In the genomic region with DNA sequence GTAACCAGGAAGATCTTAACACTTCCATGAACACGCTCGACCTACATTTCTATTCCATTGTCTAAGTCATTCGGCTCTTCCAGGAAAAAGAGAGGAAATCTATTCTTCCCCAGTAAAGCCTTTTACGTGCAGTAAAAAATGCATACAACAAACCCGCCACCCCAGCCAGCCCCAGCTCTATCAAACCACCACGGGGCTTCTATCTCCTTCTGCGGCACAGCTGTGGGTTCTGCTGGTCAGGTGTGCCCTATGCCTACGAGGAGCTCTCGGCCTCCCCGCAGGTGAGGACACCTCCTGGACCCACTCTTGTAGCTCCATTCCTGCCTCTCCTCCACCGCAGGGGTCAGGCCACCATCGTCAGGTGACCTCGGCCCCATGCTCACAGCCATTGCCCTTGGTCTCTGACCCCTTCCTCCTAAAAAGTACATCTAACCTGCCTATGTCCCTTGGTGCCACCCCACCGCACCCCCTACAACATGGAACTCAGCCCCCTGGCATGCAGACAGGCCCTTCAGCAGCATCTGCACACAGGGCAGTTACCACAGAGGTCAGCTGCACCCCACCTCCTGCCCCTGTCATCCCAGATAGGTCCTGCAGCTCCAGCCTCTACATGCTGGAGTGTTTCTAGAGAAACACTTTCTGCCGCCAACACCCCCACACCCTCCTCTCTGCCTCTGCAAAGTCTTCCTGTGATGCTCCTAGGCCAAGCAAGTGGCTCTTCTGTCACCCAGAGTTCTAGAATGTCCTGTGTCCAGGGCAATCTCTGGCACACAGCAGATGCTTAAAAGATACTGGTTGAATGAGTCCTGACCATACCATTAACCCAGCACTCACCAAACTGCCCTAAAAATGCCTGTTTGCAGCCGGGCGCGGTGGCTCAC, we compare ENCODE assay signal across 15 cellular contexts. TPM values are rescaled to one million over a fixed set of nuclear protein-coding genes. Genes with fewer than 3 reads are reported as not detected.
DNase-seq lines count a peak whose midpoint lies in the region; ATAC-seq lines count a peak whose summit lies in the region.
"Had no signal": no experiment of that assay in that cellular context is flagged by ENCODE, and none has a peak within 500 bp of the region (broad histone marks: within the 10 kb centered on the region; RNA-seq: fewer than 3 reads in every experiment).

No MANE protein-coding gene starts in this region.

- ATAC-seq in activated T-cell treated with anti-CD3 and anti-CD28 coated beads, Interleukin-2, amount 50 U/mL, for 4 hours = no peak
- no peak for ATAC-seq in T-cell (replicated peaks in 1 of 4)
- no peak for ATAC-seq in stimulated activated effector memory CD8-positive, alpha-beta T cell treated with anti-CD3 and anti-CD28 coated beads, Interleukin-12 subunit alpha, Interleukin-12 subunit beta, amount 100 ng/mL, for 72 hours
- ATAC-seq: body of pancreas, left ventricle myocardium superior had no signal

- H3K27me3 ChIP-seq in effector memory CD4-positive, alpha-beta T cell (replicated peaks; ENCODE audit: control insufficient read depth, insufficient read depth, low read length, poor library complexity, severe bottlenecking) = no peaks in the 10 kb centered on the region
- H3K27me3 ChIP-seq: body of pancreas had no signal

- POLR2A ChIA-PET in T-cell (lab: Charles Lee) = interaction anchor here in 1 of 2 donors (0.5 to 1.1 kb wide), 2 partner anchors 11 to 28 kb away, joined by 3 to 5 read pairs; no protein-coding TSS in a partner anchor

- no peaks in the 10 kb centered on the region for H3K9me3 ChIP-seq in effector memory CD4-positive, alpha-beta T cell (ENCODE audit: control insufficient read depth, low read length)
- H3K9me3 ChIP-seq: body of pancreas, thoracic aorta had no signal

- H3K4me3 Mint-ChIP-seq in activated T-cell treated with anti-CD3 and anti-CD28 coated beads, Interleukin-2, amount 50 U/mL, for 4 hours = peak overlapping the region; percentile 81
- peak overlapping the region; percentile 34 to 88 (median 36) for H3K4me3 Mint-ChIP-seq in T-cell
- H3K4me3 Mint-ChIP-seq in stimulated activated effector memory CD8-positive, alpha-beta T cell treated with anti-CD3 and anti-CD28 coated beads, Interleukin-12 subunit alpha, Interleukin-12 subunit beta, amount 100 ng/mL, for 72 hours = no peak overlapping the region

- H3K27me3 Mint-ChIP-seq in activated T-cell treated with anti-CD3 and anti-CD28 coated beads, Interleukin-2, amount 50 U/mL, for 4 hours (ENCODE audit: low read depth) = no peaks in the 10 kb centered on the region
- no peaks in the 10 kb centered on the region for H3K27me3 Mint-ChIP-seq in T-cell
- H3K27me3 Mint-ChIP-seq: activated B cell treated with CpG ODN at 0.5 μM for 24 hours had no signal

- H3K4me3 ChIP-seq in effector memory CD4-positive, alpha-beta T cell (ENCODE audit: insufficient read depth, low read depth, low read length, poor library complexity, severe bottlenecking) = no peak overlapping the region
- H3K4me3 ChIP-seq: body of pancreas, thoracic aorta had no signal

- peaks cover 40% of the 10 kb centered on the region for H3K4me1 Mint-ChIP-seq in activated T-cell treated with anti-CD3 and anti-CD28 coated beads, Interleukin-2, amount 50 U/mL, for 4 hours (ENCODE audit: low read depth)
- peaks cover 36 to 43% (median 41%) of the 10 kb centered on the region in 3 donors for H3K4me1 Mint-ChIP-seq in T-cell
- peaks cover 34% of the 10 kb centered on the region for H3K4me1 Mint-ChIP-seq in stimulated activated effector memory CD8-positive, alpha-beta T cell treated with anti-CD3 and anti-CD28 coated beads, Interleukin-12 subunit alpha, Interleukin-12 subunit beta, amount 100 ng/mL, for 72 hours

- no peak for DNase-seq in activated T-cell treated with anti-CD3 and anti-CD28 coated beads, Interleukin-2, amount 50 U/mL, for 4 hours
- no peak for DNase-seq in activated T-cell treated with anti-CD3 and anti-CD28 coated beads, Interleukin-2, amount 50 U/mL, for 48 hours
- DNase-seq in T-cell = peak in 1 of 34 experiments; percentile 18
- DNase-seq in effector memory CD4-positive, alpha-beta T cell = no peak
- no peak for DNase-seq in stimulated activated effector memory CD8-positive, alpha-beta T cell treated with anti-CD3 and anti-CD28 coated beads, Interleukin-12 subunit alpha, Interleukin-12 subunit beta, amount 100 ng/mL, for 72 hours (ENCODE audit: low spot score in 2 of 2)
- no peak for DNase-seq in H4 (ENCODE audit: low spot score)
- no peak for DNase-seq in NCI-H748 treated with DMSO at 0.1 percent for 48 hours (lab: John Stamatoyannopoulos, UW)
- DNase-seq in cerebellar nuclear complex (lab: John Stamatoyannopoulos, UW) = no peak
- DNase-seq: activated B cell treated with CpG ODN at 0.5 μM for 24 hours; left ventricle myocardium superior; NCI-H69; stimulated activated CD4-positive, alpha-beta T cell treated with anti-CD3 and anti-CD28 coated beads, Interleukin-15, amount 100 ng/mL, for 24 hours had no signal

- peaks cover 14% of the 10 kb centered on the region for H3K36me3 ChIP-seq in effector memory CD4-positive, alpha-beta T cell (ENCODE audit: control insufficient read depth, insufficient read depth, low read length)

- peaks cover 39% of the 10 kb centered on the region for H3K4me1 ChIP-seq in effector memory CD4-positive, alpha-beta T cell (ENCODE audit: control insufficient read depth, insufficient read depth, low read length, poor library complexity, severe bottlenecking)

- CTCF ChIA-PET in T-cell (lab: Charles Lee) = no interaction called here

- H3K27ac Mint-ChIP-seq in T-cell = peak overlapping the region; percentile 51 to 88
- H3K27ac Mint-ChIP-seq in stimulated activated effector memory CD8-positive, alpha-beta T cell treated with anti-CD3 and anti-CD28 coated beads, Interleukin-12 subunit alpha, Interleukin-12 subunit beta, amount 100 ng/mL, for 72 hours = peak overlapping the region; percentile 12

- peak overlapping the region; percentile 7 for H3K27ac ChIP-seq in effector memory CD4-positive, alpha-beta T cell (ENCODE audit: insufficient read depth, low read length, poor library complexity, severe bottlenecking)
- H3K27ac ChIP-seq: thoracic aorta had no signal

- H3K36me3 Mint-ChIP-seq in activated T-cell treated with anti-CD3 and anti-CD28 coated beads, Interleukin-2, amount 50 U/mL, for 4 hours (ENCODE audit: insufficient read depth) = peaks cover 10% of the 10 kb centered on the region
- H3K36me3 Mint-ChIP-seq in T-cell = peaks cover 8% of the 10 kb centered on the region
- peaks cover 55% of the 10 kb centered on the region for H3K36me3 Mint-ChIP-seq in stimulated activated effector memory CD8-positive, alpha-beta T cell treated with anti-CD3 and anti-CD28 coated beads, Interleukin-12 subunit alpha, Interleukin-12 subunit beta, amount 100 ng/mL, for 72 hours

- H3K9me3 Mint-ChIP-seq in activated T-cell treated with anti-CD3 and anti-CD28 coated beads, Interleukin-2, amount 50 U/mL, for 4 hours = no peaks in the 10 kb centered on the region
- no peaks in the 10 kb centered on the region for H3K9me3 Mint-ChIP-seq in T-cell
- no peaks in the 10 kb centered on the region for H3K9me3 Mint-ChIP-seq in stimulated activated effector memory CD8-positive, alpha-beta T cell treated with anti-CD3 and anti-CD28 coated beads, Interleukin-12 subunit alpha, Interleukin-12 subunit beta, amount 100 ng/mL, for 72 hours
- H3K9me3 Mint-ChIP-seq: activated B cell treated with CpG ODN at 0.5 μM for 24 hours had no signal

RNA-seq across cellular contexts. Expression of gene DEAF1, which starts 3.1 kb away (rescaled TPM):
- total RNA-seq in activated T-cell treated with anti-CD3 and anti-CD28 coated beads, Interleukin-2, amount 50 U/mL, for 4 hours = 10 to 100 TPM; 53.1 to 59.6 (median 54.5) TPM
- total RNA-seq in T-cell = 100 to 1,000 TPM in 1 of 5 donors, 10 to 100 TPM in 4; 55.8 to 121 (median 57.3) TPM
- total RNA-seq in H4 (2014; rRNA removed; shearing (Covaris generic)) = 24.9 and 29.9 TPM in 2 replicates

RNA-seq across cellular contexts. Expression of gene TMEM80, which starts 3.7 kb away (rescaled TPM):
- total RNA-seq in activated T-cell treated with anti-CD3 and anti-CD28 coated beads, Interleukin-2, amount 50 U/mL, for 4 hours = 1 to 10 TPM; 6.8 to 7.5 (median 7.0) TPM
- 10 to 100 TPM; 21.2 to 43.9 (median 42.4) TPM for total RNA-seq in T-cell
- 15.8 and 16.4 TPM in 2 replicates for total RNA-seq in H4 (2014; rRNA removed; shearing (Covaris generic))

RNA-seq across cellular contexts. Expression of gene EPS8L2, which starts 14.1 kb away (rescaled TPM):
- total RNA-seq in activated T-cell treated with anti-CD3 and anti-CD28 coated beads, Interleukin-2, amount 50 U/mL, for 4 hours = 10 to 100 TPM in 1 of 3 donors, 1 to 10 TPM in 2; 5.2 to 13.0 (median 7.0) TPM
- 10 to 100 TPM in 4 of 5 donors, 1 to 10 TPM in 1; 7.5 to 18.5 (median 14.6) TPM for total RNA-seq in T-cell
- 0.12 TPM in 1 of 2 replicates, not detected in the other for total RNA-seq in H4 (2014; rRNA removed; shearing (Covaris generic))

RNA-seq across cellular contexts. Expression of gene DRD4, which starts 54.9 kb away (rescaled TPM):
- total RNA-seq in activated T-cell treated with anti-CD3 and anti-CD28 coated beads, Interleukin-2, amount 50 U/mL, for 4 hours = under 1 TPM in 2 of 3 donors, not detected in 1; 0.13 to 0.28 TPM
- 1 to 10 TPM in 2 of 5 donors, under 1 TPM in 3; 0.49 to 1.3 (median 0.98) TPM for total RNA-seq in T-cell
- not detected in 2 replicates for total RNA-seq in H4 (2014; rRNA removed; shearing (Covaris generic))
- total RNA-seq: left ventricle myocardium superior, M059J had no signal

RNA-seq across cellular contexts. Expression of gene TALDO1, which starts 55.3 kb away (rescaled TPM):
- total RNA-seq in activated T-cell treated with anti-CD3 and anti-CD28 coated beads, Interleukin-2, amount 50 U/mL, for 4 hours = 100 to 1,000 TPM; 281 to 316 (median 313) TPM
- total RNA-seq in T-cell = 100 to 1,000 TPM in 3 of 5 donors, 10 to 100 TPM in 2; 60.5 to 106 (median 102) TPM
- 600 and 603 TPM in 2 replicates for total RNA-seq in H4 (2014; rRNA removed; shearing (Covaris generic))
